8 cellular contexts compared by ENCODE assay signal in genomic region chr1:16980473-16981268, GRCh38. TPM values are rescaled to one million over a fixed set of nuclear protein-coding genes. Genes with fewer than 3 reads are reported as not detected.
DNase-seq lines count a peak whose midpoint lies in the region; ATAC-seq and TF ChIP-seq lines count a peak whose summit lies in the region.

A gene with protein sequence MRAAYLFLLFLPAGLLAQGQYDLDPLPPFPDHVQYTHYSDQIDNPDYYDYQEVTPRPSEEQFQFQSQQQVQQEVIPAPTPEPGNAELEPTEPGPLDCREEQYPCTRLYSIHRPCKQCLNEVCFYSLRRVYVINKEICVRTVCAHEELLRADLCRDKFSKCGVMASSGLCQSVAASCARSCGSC (minus strand): TSS chr1:16980620. CDS start chr1:16978273, 2,347 bp downstream.

- DNase-seq in activated CD4-positive, alpha-beta T cell treated with anti-CD3 and anti-CD28 coated beads, Interleukin-2, amount 10 ng/mL, durations not matched to agents 7 days and 5 days, result no peak
- no peak for DNase-seq in activated CD4-positive, alpha-beta T cell treated with anti-CD3 and anti-CD28 coated beads for 48 hours
- DNase-seq in astrocyte of the cerebellum (ENCODE audit: low read depth) (no peak), islet precursor cell (peak; percentile 70), suprapubic skin (ENCODE audit: low spot score in 2 of 2) (no peak), NCI-H446 treated with DMSO at 0.1 percent for 48 hours (lab: John Stamatoyannopoulos, UW) (no peak), substantia nigra (lab: John Stamatoyannopoulos, UW) (no peak)

- H3K4me3 Mint-ChIP-seq in activated CD4-positive, alpha-beta T cell treated with anti-CD3 and anti-CD28 coated beads, Interleukin-2, amount 10 ng/mL, durations not matched to agents 7 days and 5 days, result peak within 1 kb of the TSS; percentile 60

- peak within 1 kb of the TSS; percentile 85 for H3K27ac ChIP-seq in suprapubic skin
- no peak within 1 kb of the TSS for H3K27ac ChIP-seq in substantia nigra (ENCODE audit: low read depth, low read length, poor library complexity, severe bottlenecking)

- H3K4me3 ChIP-seq in astrocyte of the cerebellum (ENCODE audit: low read depth, low read length) (peak within 1 kb of the TSS; percentile 57), suprapubic skin (peak within 1 kb of the TSS; percentile 55)

- no peak for TF ChIP-seq EP300 in suprapubic skin (IDR thresholded peaks at IDR 0.05)

- POLR2A ChIA-PET in activated CD4-positive, alpha-beta T cell treated with anti-CD3 and anti-CD28 coated beads, Interleukin-2, amount 10 ng/mL, durations not matched to agents 7 days and 5 days (lab: Charles Lee), result no interaction called here

- CTCF ChIA-PET in activated CD4-positive, alpha-beta T cell treated with anti-CD3 and anti-CD28 coated beads, Interleukin-2, amount 10 ng/mL, durations not matched to agents 7 days and 5 days (lab: Charles Lee), result interaction anchor here (0.6 to 1.7 kb wide), 3 partner anchors 12 to 315 kb away, joined by 3 to 5 read pairs (median 4); no protein-coding TSS in a partner anchor

- H3K27ac Mint-ChIP-seq in activated CD4-positive, alpha-beta T cell treated with anti-CD3 and anti-CD28 coated beads, Interleukin-2, amount 10 ng/mL, durations not matched to agents 7 days and 5 days, result no peak within 1 kb of the TSS

- in situ Hi-C loops in astrocyte of the cerebellum (cut with HindIII; ENCODE audit: low sequenced_read_pairs), result no loop called here

- no peak for ATAC-seq in HG03280 (IDR thresholded peaks at IDR 0.05; ENCODE audit: unreplicated experiment)

- peaks cover 31% of the 10 kb centered on the region for H3K27me3 Mint-ChIP-seq in activated CD4-positive, alpha-beta T cell treated with anti-CD3 and anti-CD28 coated beads, Interleukin-2, amount 10 ng/mL, durations not matched to agents 7 days and 5 days

- peaks cover 1% of the 10 kb centered on the region for H3K36me3 ChIP-seq in suprapubic skin

- no peak for TF ChIP-seq POLR2A in suprapubic skin (IDR thresholded peaks at IDR 0.05)

- 14% methylated on average over 18 of the region's 53 CpGs for WGBS in suprapubic skin

- no peak for TF ChIP-seq CTCF in astrocyte of the cerebellum (IDR thresholded peaks at IDR 0.05; ENCODE audit: low read depth, low read length, missing control alignments)
- no peak for TF ChIP-seq CTCF in suprapubic skin (IDR thresholded peaks at IDR 0.05)

- peaks cover 64% of the 10 kb centered on the region for H3K4me1 ChIP-seq in suprapubic skin

- H3K27me3 ChIP-seq in suprapubic skin, result no peaks in the 10 kb centered on the region

- no peaks in the 10 kb centered on the region for H3K36me3 Mint-ChIP-seq in activated CD4-positive, alpha-beta T cell treated with anti-CD3 and anti-CD28 coated beads, Interleukin-2, amount 10 ng/mL, durations not matched to agents 7 days and 5 days (ENCODE audit: low read depth)

- no peaks in the 10 kb centered on the region for H3K9me3 ChIP-seq in suprapubic skin

- peaks cover 6% of the 10 kb centered on the region for H3K4me1 Mint-ChIP-seq in activated CD4-positive, alpha-beta T cell treated with anti-CD3 and anti-CD28 coated beads, Interleukin-2, amount 10 ng/mL, durations not matched to agents 7 days and 5 days

- no peaks in the 10 kb centered on the region for H3K9me3 Mint-ChIP-seq in activated CD4-positive, alpha-beta T cell treated with anti-CD3 and anti-CD28 coated beads, Interleukin-2, amount 10 ng/mL, durations not matched to agents 7 days and 5 days

RNA-seq across cellular contexts. Expression of the gene that starts here (rescaled TPM):
- total RNA-seq in activated CD4-positive, alpha-beta T cell treated with anti-CD3 and anti-CD28 coated beads, Interleukin-2, amount 10 ng/mL, durations not matched to agents 7 days and 5 days, result not detected
- total RNA-seq in suprapubic skin, result 1 to 10 TPM; 5.6 to 8.3 (median 7.1) TPM

Comparison
In these comparisons a context has a peak if more than half of its experiments do, and no peak if none do; other contexts are left out.
1. RNA of the gene that starts here (total RNA-seq): 5.6 to 8.3 TPM in suprapubic skin; not detected in activated CD4-positive, alpha-beta T cell treated with anti-CD3 and anti-CD28 coated beads, Interleukin-2, amount 10 ng/mL, durations not matched to agents 7 days and 5 days; every median in the first group is over 4 times any median in the second.